Comparison of ENCODE assay signal across 29 cellular contexts in the genomic region with DNA sequence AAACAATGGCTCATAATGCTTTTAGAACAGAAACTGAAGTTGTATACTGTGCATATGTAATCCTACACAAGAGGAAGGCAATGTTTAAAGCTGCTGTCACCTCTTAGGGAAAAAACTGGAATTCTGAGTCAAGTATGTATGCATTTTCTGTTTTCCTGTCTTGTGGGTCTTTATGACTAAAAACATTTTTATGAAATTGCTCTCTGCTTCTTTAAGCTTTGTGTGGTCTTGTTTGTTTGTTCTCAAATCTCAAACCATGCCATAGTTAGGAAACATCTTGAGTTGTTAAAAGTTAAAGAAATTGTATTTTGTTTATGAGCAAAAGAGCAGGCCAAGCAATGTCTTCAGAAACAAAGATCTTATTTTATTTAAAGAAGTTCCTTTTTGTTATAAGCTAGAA.
"Had no signal": no experiment of that assay in that cellular context is flagged by ENCODE, and none has a peak within 500 bp of the region (broad histone marks: within the 10 kb centered on the region; RNA-seq: fewer than 3 reads in every experiment).

No MANE protein-coding gene starts in this region.

- H3K27me3 ChIP-seq: adrenal gland, ascending aorta, brain microvascular endothelial cell, neutrophil, ovary, testis, transverse colon had no signal

- H3K27ac ChIP-seq: adrenal gland, ascending aorta, brain microvascular endothelial cell, left ventricle myocardium inferior, neutrophil, ovary, psoas muscle, testis, transverse colon, WERI-Rb-1 had no signal

- ATAC-seq: activated CD4-positive, CD25-positive, alpha-beta regulatory T cell treated with anti-CD3 and anti-CD28 coated beads, Interleukin-2, amount 50 U/mL, for 24 hours; psoas muscle; T-helper 17 cell had no signal

- H3K36me3 ChIP-seq: adrenal gland, ascending aorta, brain microvascular endothelial cell, left ventricle myocardium inferior, neutrophil, ovary, transverse colon, WERI-Rb-1 had no signal

- H3K4me3 ChIP-seq: adrenal gland, ascending aorta, left ventricle myocardium inferior, lung, ovary, psoas muscle, testis, transverse colon had no signal

- FAIRE-seq: urothelium cell line had no signal

- H3K9me3 ChIP-seq: adrenal gland, ascending aorta, left ventricle myocardium inferior, neutrophil, ovary, psoas muscle, testis, transverse colon had no signal

- DNase-seq: activated CD4-positive, alpha-beta T cell treated with anti-CD3 and anti-CD28 coated beads for 48 hours; activated CD4-positive, alpha-beta T cell treated with anti-CD3 and anti-CD28 coated beads, Interleukin-2, amount 50 U/mL, for 48 hours; activated CD8-positive, alpha-beta memory T cell treated with anti-CD3 and anti-CD28 coated beads for 24 hours; activated effector memory CD4-positive, alpha-beta T cell treated with Interleukin-2 at 50 U/mL for 16 hours; activated naive CD4-positive, alpha-beta T cell treated with Interleukin-2 at 50 U/mL for 16 hours; activated naive CD8-positive, alpha-beta T cell treated with anti-CD3 and anti-CD28 coated beads for 36 hours; adrenal gland; brain microvascular endothelial cell; caudate nucleus; cortex of kidney; erythroblast; foreskin fibroblast; left ventricle myocardium inferior; nephron progenitor cell; ovary; psoas muscle; stimulated activated CD4-positive, alpha-beta T cell treated with anti-CD3 and anti-CD28 coated beads, Interleukin-15, amount 100 ng/mL, for 24 hours; stimulated activated CD4-positive, alpha-beta T cell treated with anti-CD3 and anti-CD28 coated beads, Interleukin-2, amount 100 ng/mL, for 24 hours; stimulated activated naive CD4-positive, alpha-beta T cell; T-helper 17 cell; T1000; testis; transverse colon; WERI-Rb-1 had no signal

- H3K4me1 ChIP-seq: ascending aorta, psoas muscle, testis, transverse colon had no signal
